35 cellular contexts compared by ENCODE assay signal in genomic region chr3:35814531-35814930, GRCh38.
"Had no signal": no experiment of that assay in that cellular context is flagged by ENCODE, and none has a peak within 500 bp of the region (broad histone marks: within the 10 kb centered on the region; RNA-seq: fewer than 3 reads in every experiment).

No MANE protein-coding gene starts in this region.

- DNase-seq: Karpas-422, Kasumi-1, KG1, MG63, MM.1S, MV-4-11, NCI-H1048, NCI-H1092, NCI-H1092 treated with DMSO at 0.1 percent for 48 hours, NCI-H1105, NCI-H1105 treated with DMSO at 0.1 percent for 48 hours, NCI-H1417, NCI-H1417 treated with DMSO at 0.1 percent for 48 hours, NCI-H1436, NCI-H1436 treated with DMSO at 0.1 percent for 48 hours, NCI-H146, NCI-H1694, NCI-H1694 treated with DMSO at 0.1 percent for 48 hours, NCI-H187, NCI-H187 treated with DMSO at 0.1 percent for 48 hours, NCI-H1930, NCI-H2029, NCI-H2029 treated with DMSO at 0.1 percent for 48 hours, NCI-H2081, NCI-H2081 treated with DMSO at 0.1 percent for 48 hours, NCI-H2107, NCI-H2171, NCI-H2171 treated with DMSO at 0.1 percent for 48 hours, NCI-H226, NCI-H345, NCI-H446, NCI-H446 treated with DMSO at 0.1 percent for 48 hours, NCI-H510A, NCI-H510A treated with DMSO at 0.1 percent for 48 hours had no signal

- H3K27ac ChIP-seq: KMS-11 had no signal

- H3K36me3 ChIP-seq: MG63 had no signal

- H3K27me3 ChIP-seq: MG63 had no signal

- H3K4me3 ChIP-seq: MG63 had no signal

- H3K4me2 ChIP-seq: KMS-11 had no signal

- H3K9ac ChIP-seq: KMS-11 had no signal
